In the genomic region with DNA sequence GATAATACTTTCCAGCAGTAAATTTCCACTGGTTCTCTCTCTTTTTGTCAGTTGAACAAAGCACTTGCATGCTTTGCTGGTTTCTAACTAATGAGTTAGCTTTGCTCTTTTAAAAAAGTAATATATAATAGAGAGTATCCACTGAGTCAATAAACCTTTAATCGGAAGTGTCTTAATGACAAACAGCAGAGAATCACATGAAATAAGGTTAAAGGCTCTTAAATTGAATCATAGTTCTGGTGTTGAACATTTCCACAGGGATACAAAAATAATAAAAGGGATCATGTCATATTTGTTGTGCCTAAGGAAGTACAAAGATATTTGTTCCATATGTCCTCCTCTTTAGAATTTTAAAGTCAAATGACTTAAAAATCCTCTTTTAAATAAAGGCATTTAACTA, we compare ENCODE assay signal across 18 cellular contexts.
DNase-seq lines count a peak whose midpoint lies in the region; ATAC-seq and TF ChIP-seq lines count a peak whose summit lies in the region.
"Had no signal": no experiment of that assay in that cellular context is flagged by ENCODE, and none has a peak within 500 bp of the region (broad histone marks: within the 10 kb centered on the region; RNA-seq: fewer than 3 reads in every experiment).

No MANE protein-coding gene starts in this region.

- H3K4me1 Mint-ChIP-seq in osteocyte (ENCODE audit: unreplicated experiment): peaks cover 47% of the 10 kb centered on the region
- H3K4me1 Mint-ChIP-seq in naive thymus-derived CD4-positive, alpha-beta T cell: no peaks in the 10 kb centered on the region
- H3K4me1 Mint-ChIP-seq: CD14-positive monocyte had no signal

- no peaks in the 10 kb centered on the region for H3K36me3 ChIP-seq in adipocyte (ENCODE audit: control insufficient read depth, insufficient read depth, low read length, severe bottlenecking)
- H3K36me3 ChIP-seq in naive thymus-derived CD4-positive, alpha-beta T cell (ENCODE audit: control insufficient read depth in 2 of 3, insufficient read depth in 3 of 3, low read length in 3 of 3): no peaks in the 10 kb centered on the region

- peak overlapping the region; percentile 92 for H3K27ac Mint-ChIP-seq in osteocyte (ENCODE audit: unreplicated experiment)
- H3K27ac Mint-ChIP-seq in naive thymus-derived CD4-positive, alpha-beta T cell: no peak overlapping the region
- H3K27ac Mint-ChIP-seq: CD14-positive monocyte had no signal

- H3K27ac ChIP-seq in naive thymus-derived CD4-positive, alpha-beta T cell (ENCODE audit: low read depth, low read length): no peak overlapping the region

- intact Hi-C loops in naive thymus-derived CD4-positive, alpha-beta T cell (cut with micrococcal nuclease): no loop called here

- no peaks in the 10 kb centered on the region for H3K27me3 ChIP-seq in adipocyte (replicated peaks; ENCODE audit: control insufficient read depth, insufficient read depth, low read length)
- H3K27me3 ChIP-seq in naive thymus-derived CD4-positive, alpha-beta T cell (ENCODE audit: control insufficient read depth in 2 of 2, insufficient read depth in 2 of 2, low read length in 2 of 2): no peaks in the 10 kb centered on the region

- POLR2A ChIA-PET in naive thymus-derived CD4-positive, alpha-beta T cell (lab: Charles Lee): no interaction called here

- no peaks in the 10 kb centered on the region for H3K9me3 ChIP-seq in adipocyte (ENCODE audit: control insufficient read depth, low read length)
- H3K9me3 ChIP-seq in naive thymus-derived CD4-positive, alpha-beta T cell (ENCODE audit: control insufficient read depth in 2 of 3, low read length in 3 of 3): no peaks in the 10 kb centered on the region
- H3K9me3 ChIP-seq: SK-N-SH had no signal

- CTCF ChIA-PET in naive thymus-derived CD4-positive, alpha-beta T cell (lab: Charles Lee): no interaction called here

- H3K27me3 Mint-ChIP-seq in osteocyte (ENCODE audit: unreplicated experiment): no peaks in the 10 kb centered on the region
- H3K27me3 Mint-ChIP-seq in naive thymus-derived CD4-positive, alpha-beta T cell: no peaks in the 10 kb centered on the region

- ATAC-seq in HG03571 (IDR thresholded peaks at IDR 0.05; ENCODE audit: unreplicated experiment): no peak
- no peak for ATAC-seq in naive thymus-derived CD4-positive, alpha-beta T cell
- no peak for ATAC-seq in GM21786 (IDR thresholded peaks at IDR 0.05; ENCODE audit: unreplicated experiment)
- ATAC-seq: K562 had no signal

- peak; percentile 5 for DNase-seq in AG09309 (ENCODE audit: low read depth)
- no peak for DNase-seq in adipocyte (ENCODE audit: low read depth)
- DNase-seq in fibroblast of villous mesenchyme (ENCODE audit: low read depth): peak; percentile 73
- DNase-seq in osteocyte (ENCODE audit: extremely low spot score, unreplicated experiment): no peak
- DNase-seq in T-helper 2 cell: no peak
- DNase-seq in naive thymus-derived CD4-positive, alpha-beta T cell: no peak
- DNase-seq: ACHN, DMS79, NCI-H1105 treated with DMSO at 0.1 percent for 48 hours, NCI-H1694, NCI-H2081 treated with DMSO at 0.1 percent for 48 hours, NCI-H446 treated with DMSO at 0.1 percent for 48 hours, SHP77, SK-N-SH had no signal

- H3K9me3 Mint-ChIP-seq in osteocyte (ENCODE audit: unreplicated experiment): peaks cover 18% of the 10 kb centered on the region
- H3K9me3 Mint-ChIP-seq in naive thymus-derived CD4-positive, alpha-beta T cell: peaks cover 0 to 9% (median 0%) of the 10 kb centered on the region in 11 donors

- H3K4me3 ChIP-seq in AG09309 (ENCODE audit: control insufficient read depth, low read depth, low read length): no peak overlapping the region
- peak overlapping the region; percentile 5 for H3K4me3 ChIP-seq in adipocyte (ENCODE audit: low read length)
- H3K4me3 ChIP-seq in fibroblast of villous mesenchyme (ENCODE audit: low read depth, low read length): no peak overlapping the region
- H3K4me3 ChIP-seq in naive thymus-derived CD4-positive, alpha-beta T cell (ENCODE audit: low read length): no peak overlapping the region
- H3K4me3 ChIP-seq: K562 had no signal

- TF ChIP-seq CTCF in AG09309 (IDR thresholded peaks at IDR 0.05; ENCODE audit: control insufficient read depth, insufficient read depth, low read depth, low read length, missing control alignments) (no peak), fibroblast of villous mesenchyme (IDR thresholded peaks at IDR 0.05; ENCODE audit: insufficient read depth, low read depth, low read length) (no peak), osteocyte (IDR thresholded peaks at IDR 0.05) (no peak)

- no peak overlapping the region for H3K9ac ChIP-seq in adipocyte (ENCODE audit: low read length)
- H3K9ac ChIP-seq: SK-N-SH had no signal

- peak overlapping the region; percentile 8 for H3K4me3 Mint-ChIP-seq in osteocyte (ENCODE audit: unreplicated experiment)
- H3K4me3 Mint-ChIP-seq in naive thymus-derived CD4-positive, alpha-beta T cell: no peak overlapping the region
- H3K4me3 Mint-ChIP-seq: CD14-positive monocyte had no signal

- peaks cover 11% of the 10 kb centered on the region for H3K36me3 Mint-ChIP-seq in osteocyte (ENCODE audit: unreplicated experiment)
- H3K36me3 Mint-ChIP-seq in naive thymus-derived CD4-positive, alpha-beta T cell: no peaks in the 10 kb centered on the region
- H3K36me3 Mint-ChIP-seq: CD14-positive monocyte had no signal

- H3K4me1 ChIP-seq in adipocyte (ENCODE audit: control insufficient read depth, insufficient read depth, low read length): peaks cover 12% of the 10 kb centered on the region
- no peaks in the 10 kb centered on the region for H3K4me1 ChIP-seq in naive thymus-derived CD4-positive, alpha-beta T cell (ENCODE audit: control insufficient read depth in 2 of 2, insufficient read depth in 2 of 2, low read length in 2 of 2)

Comparison
In these comparisons a context has a peak if more than half of its experiments do, and no peak if none do; other contexts are left out.
1. DNase-seq: peak in AG09309 (single experiment) and fibroblast of villous mesenchyme (single experiment); none in adipocyte (single experiment), osteocyte (single experiment), T-helper 2 cell (0 of 5) and naive thymus-derived CD4-positive, alpha-beta T cell (0 of 9).